14 cellular contexts compared by ENCODE assay signal in the genomic region with DNA sequence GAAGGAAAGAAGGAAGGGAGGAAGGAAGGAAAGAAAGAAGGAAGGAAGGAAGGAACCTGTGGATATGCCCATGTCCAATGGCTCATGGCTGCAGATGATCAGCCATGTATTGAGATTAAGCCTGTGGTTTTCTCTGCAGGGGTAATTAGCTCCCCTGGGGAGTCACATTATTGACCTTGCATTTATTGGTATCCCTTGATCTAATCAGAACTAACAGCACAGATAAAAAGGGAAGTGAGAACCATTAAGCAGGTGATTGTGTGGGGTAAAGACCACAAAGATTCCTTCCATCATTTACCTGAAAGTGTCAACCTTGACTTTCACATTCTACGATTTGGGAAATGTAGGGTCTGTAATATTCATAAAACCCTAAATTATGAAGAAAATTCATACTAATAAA.
"Had no signal": no experiment of that assay in that cellular context is flagged by ENCODE, and none has a peak within 500 bp of the region (broad histone marks: within the 10 kb centered on the region; RNA-seq: fewer than 3 reads in every experiment).

No MANE protein-coding gene starts in this region.

- DNase-seq: activated CD4-positive, alpha-beta T cell treated with anti-CD3 and anti-CD28 coated beads for 4 hours; activated naive CD4-positive, alpha-beta T cell treated with anti-CD3 and anti-CD28 coated beads, Interleukin-2, amount 10 ng/mL, durations not matched to agents 7 days and 5 days; caudate nucleus; colonic mucosa; heart right ventricle; kidney; left ventricle myocardium inferior; occipital lobe; right cardiac atrium; small intestine; transverse colon had no signal

- H3K27ac ChIP-seq: colonic mucosa, heart right ventricle, left ventricle myocardium inferior, transverse colon had no signal

- H3K4me3 ChIP-seq: colonic mucosa, heart right ventricle, left ventricle myocardium inferior, transverse colon had no signal

- FAIRE-seq: frontal cortex, kidney, small intestine had no signal

- H3K9me3 ChIP-seq: colonic mucosa, transverse colon had no signal

- H3K36me3 ChIP-seq: colonic mucosa, heart right ventricle, left ventricle myocardium inferior, transverse colon had no signal

- ATAC-seq: activated T-helper 17 cell treated with anti-CD3 and anti-CD28 coated beads, Interleukin-2, amount 50 U/mL, for 72 hours; heart right ventricle; right cardiac atrium; stimulated activated effector memory CD8-positive, alpha-beta T cell treated with anti-CD3 and anti-CD28 coated beads, Interleukin-12 subunit alpha, Interleukin-12 subunit beta, amount 100 ng/mL, for 72 hours had no signal

- H3K27me3 ChIP-seq: colonic mucosa, transverse colon had no signal

- H3K4me1 ChIP-seq: colonic mucosa, heart right ventricle, left ventricle myocardium inferior, transverse colon had no signal
